In genomic region chr4:139950568-139950967, GRCh38 we compare ENCODE assay signal across 8 cellular contexts.
A peak's percentile ranks its signal among the peaks of the same experiment; 100 is the strongest.
DNase-seq lines count a peak whose midpoint lies in the region; ATAC-seq lines count a peak whose summit lies in the region.

No MANE protein-coding gene starts in this region.

- H3K9me3 ChIP-seq in T-helper 17 cell (ENCODE audit: control insufficient read depth, low read length, poor library complexity, severe bottlenecking) = no peaks in the 10 kb centered on the region

- peaks cover 21% of the 10 kb centered on the region for H3K4me1 Mint-ChIP-seq in activated naive CD4-positive, alpha-beta T cell treated with anti-CD3 and anti-CD28 coated beads, Interleukin-2, amount 50 U/mL, for 24 hours
- H3K4me1 Mint-ChIP-seq in T-helper 17 cell = peaks cover 12% of the 10 kb centered on the region

- H3K9me3 Mint-ChIP-seq in activated naive CD4-positive, alpha-beta T cell treated with anti-CD3 and anti-CD28 coated beads, Interleukin-2, amount 50 U/mL, for 24 hours = no peaks in the 10 kb centered on the region

- peaks cover 2% of the 10 kb centered on the region for H3K36me3 Mint-ChIP-seq in activated naive CD4-positive, alpha-beta T cell treated with anti-CD3 and anti-CD28 coated beads, Interleukin-2, amount 50 U/mL, for 24 hours
- H3K36me3 Mint-ChIP-seq in T-helper 17 cell (ENCODE audit: low read depth) = no peaks in the 10 kb centered on the region

- ATAC-seq in HG03039 (IDR thresholded peaks at IDR 0.05; ENCODE audit: unreplicated experiment) (peak; percentile 86), T-helper 17 cell (peak; percentile 39)

- no peak overlapping the region for H3K4me3 Mint-ChIP-seq in activated naive CD4-positive, alpha-beta T cell treated with anti-CD3 and anti-CD28 coated beads, Interleukin-2, amount 50 U/mL, for 24 hours
- H3K4me3 Mint-ChIP-seq in T-helper 17 cell = peak overlapping the region; percentile 52

- DNase-seq in activated naive CD4-positive, alpha-beta T cell treated with Interleukin-2 at 50 U/mL for 16 hours = no peak
- no peak for DNase-seq in T-helper 17 cell
- peak; percentile 52 for DNase-seq in renal cortical epithelial cell (ENCODE audit: low read depth)
- DNase-seq in superior temporal gyrus (ENCODE audit: extremely low spot score) = no peak
- DNase-seq in NCI-H345 (lab: John Stamatoyannopoulos, UW) = no peak
- DNase-seq in DMS79 treated with DMSO at 0.1 percent for 48 hours (lab: John Stamatoyannopoulos, UW) = no peak

- peak overlapping the region; percentile 20 for H3K27ac Mint-ChIP-seq in activated naive CD4-positive, alpha-beta T cell treated with anti-CD3 and anti-CD28 coated beads, Interleukin-2, amount 50 U/mL, for 24 hours
- H3K27ac Mint-ChIP-seq in T-helper 17 cell = no peak overlapping the region

- H3K27me3 Mint-ChIP-seq in activated naive CD4-positive, alpha-beta T cell treated with anti-CD3 and anti-CD28 coated beads, Interleukin-2, amount 50 U/mL, for 24 hours = no peaks in the 10 kb centered on the region
- peaks cover 7% of the 10 kb centered on the region for H3K27me3 Mint-ChIP-seq in T-helper 17 cell
